7 cellular contexts compared by ENCODE assay signal in genomic region chr11:111035746-111036145, GRCh38.
"Had no signal": no experiment of that assay in that cellular context is flagged by ENCODE, and none has a peak within 500 bp of the region (broad histone marks: within the 10 kb centered on the region; RNA-seq: fewer than 3 reads in every experiment).

No MANE protein-coding gene starts in this region.

- FAIRE-seq: HepG2, HTR-8/SVneo, K562 had no signal

- H3K4me3 Mint-ChIP-seq: IgD-negative memory B cell had no signal

- H3K36me3 Mint-ChIP-seq: IgD-negative memory B cell had no signal

- H3K4me1 Mint-ChIP-seq: IgD-negative memory B cell had no signal

- ATAC-seq: HepG2, K562 had no signal

- DNase-seq: IMR-90, KBM-7, KG1 had no signal
